In genomic region chr12:124804011-124804621, GRCh38 we compare ENCODE assay signal across 11 cellular contexts. TPM values are rescaled to one million over a fixed set of nuclear protein-coding genes. Genes with fewer than 3 reads are reported as not detected.
DNase-seq lines count a peak whose midpoint lies in the region; ATAC-seq and TF ChIP-seq lines count a peak whose summit lies in the region.
"Had no signal": no experiment of that assay in that cellular context is flagged by ENCODE, and none has a peak within 500 bp of the region (broad histone marks: within the 10 kb centered on the region; RNA-seq: fewer than 3 reads in every experiment).

No MANE protein-coding gene starts in this region.

- no peaks in the 10 kb centered on the region for H3K9me3 ChIP-seq in lung (ENCODE audit: control insufficient read depth in 2 of 2, insufficient read depth in 1 of 2, low read length in 1 of 2)

- H3K27ac ChIP-seq in lung (ENCODE audit: low read depth in 1 of 2, low read length in 1 of 2) = peak overlapping the region in 1 of 2 donors; percentile 40

- no peak overlapping the region for H3K27ac Mint-ChIP-seq in Calu3 (ENCODE audit: unreplicated experiment)
- H3K27ac Mint-ChIP-seq: CD8-positive, alpha-beta T cell had no signal

- peak; percentile 67 for ATAC-seq in lung (ENCODE audit: insufficient read depth, low FRiP score)
- no peak for ATAC-seq in GM18517 (IDR thresholded peaks at IDR 0.05; ENCODE audit: unreplicated experiment)
- ATAC-seq: CD8-positive, alpha-beta T cell had no signal

- CTCF ChIA-PET in Calu3 (lab: Charles Lee) = no interaction called here

- no peak overlapping the region for H3K4me3 Mint-ChIP-seq in Calu3 (ENCODE audit: low read depth, unreplicated experiment)
- H3K4me3 Mint-ChIP-seq: CD8-positive, alpha-beta T cell had no signal

- H3K27me3 ChIP-seq in lung (ENCODE audit: control insufficient read depth, insufficient read depth) = no peaks in the 10 kb centered on the region

- H3K9me3 Mint-ChIP-seq in Calu3 (ENCODE audit: low read depth, unreplicated experiment) = no peaks in the 10 kb centered on the region
- H3K9me3 Mint-ChIP-seq: CD8-positive, alpha-beta T cell had no signal

- no peak for TF ChIP-seq CTCF in lung (IDR thresholded peaks at IDR 0.05; ENCODE audit: control extremely low read depth, extremely low read depth)
- no peak for TF ChIP-seq CTCF in Calu3 (IDR thresholded peaks at IDR 0.05; ENCODE audit: unreplicated experiment)

- H3K4me1 Mint-ChIP-seq in Calu3 (ENCODE audit: low read depth, unreplicated experiment) = no peaks in the 10 kb centered on the region

- WGBS in lung, 2 donors = 65 to 85% methylated on average over 9 of the region's 9 CpGs

- intact Hi-C loops in Calu3 (cut with micrococcal nuclease; ENCODE audit: unreplicated experiment) = no loop called here

- no TSS peak for BruUV-seq in Calu3 (replicated peaks; lab: Mats Ljungman, UMichigan)

- DNase-seq in AG08396 (ENCODE audit: low spot score) = peak; percentile 69
- peak; percentile 47 for DNase-seq in NAMALWA (ENCODE audit: low spot score)
- DNase-seq in cerebellar cortex (ENCODE audit: low spot score) = peak; percentile 62
- DNase-seq in lung (ENCODE audit: low spot score) = peak; percentile 73
- DNase-seq in NCI-H345 treated with DMSO at 0.1 percent for 48 hours (lab: John Stamatoyannopoulos, UW; ENCODE audit: unreplicated experiment) = no peak
- no peak for DNase-seq in NCI-H1436 (lab: John Stamatoyannopoulos, UW)
- no peak for DNase-seq in Calu3
- DNase-seq: activated T-cell treated with anti-CD3 and anti-CD28 coated beads, Interleukin-2, amount 50 U/mL, for 48 hours; CD8-positive, alpha-beta T cell; NCI-H2081 treated with DMSO at 0.1 percent for 48 hours had no signal

- no peaks in the 10 kb centered on the region for H3K36me3 Mint-ChIP-seq in Calu3 (ENCODE audit: insufficient read depth, unreplicated experiment)

- H3K4me3 ChIP-seq in lung = no peak overlapping the region

- H3K27me3 Mint-ChIP-seq in Calu3 (ENCODE audit: unreplicated experiment) = no peaks in the 10 kb centered on the region

- H3K4me1 ChIP-seq in lung (ENCODE audit: control insufficient read depth in 2 of 2, insufficient read depth in 2 of 2, low read length in 2 of 2) = no peaks in the 10 kb centered on the region

- peaks cover 0 to 14% of the 10 kb centered on the region in 2 donors for H3K36me3 ChIP-seq in lung (ENCODE audit: control insufficient read depth in 2 of 2, insufficient read depth in 2 of 2, low read length in 2 of 2)

RNA-seq across cellular contexts. Expression of gene SCARB1, which starts 59.5 kb away (rescaled TPM):
- total RNA-seq in lung (10 to 100 TPM; 28.0 to 31.3 TPM), Calu3 (2022) (51.6 and 57.5 TPM in 2 replicates)
- 10 to 100 TPM; 11.9 to 29.7 TPM for polyA plus RNA-seq in lung

Comparison
In these comparisons a context has a peak if more than half of its experiments do, and no peak if none do; other contexts are left out.
1. DNase-seq: peak in AG08396 (single experiment), NAMALWA (single experiment), cerebellar cortex (single experiment) and lung (single experiment); none in NCI-H345 treated with DMSO at 0.1 percent for 48 hours (single experiment), NCI-H1436 (single experiment) and Calu3 (single experiment).